ENCODE assay signal across 33 cellular contexts in genomic region chr3:81022339-81022738, GRCh38.
DNase-seq lines count a peak whose midpoint lies in the region; ATAC-seq, FAIRE-seq and TF ChIP-seq lines count a peak whose summit lies in the region.
"Had no signal": no experiment of that assay in that cellular context is flagged by ENCODE, and none has a peak within 500 bp of the region (broad histone marks: within the 10 kb centered on the region; RNA-seq: fewer than 3 reads in every experiment).

No MANE protein-coding gene starts in this region.

- H3K27me3 ChIP-seq in HepG2 (ENCODE audit: control insufficient read depth in 1 of 2, insufficient read depth in 2 of 2, low read length in 2 of 2) (no peaks in the 10 kb centered on the region), right lobe of liver (no peaks in the 10 kb centered on the region), GM12878 (replicated peaks in 1 of 2; ENCODE audit: control insufficient read depth in 2 of 2, insufficient read depth in 2 of 2, low read length in 1 of 2) (no peaks in the 10 kb centered on the region)
- H3K27me3 ChIP-seq: BE2C; BLaER1; BLaER1 treated with 17β-estradiol and CSF1 and Interleukin-3, amounts not matched to agents 10 nM and 100 nM had no signal

- H3K4me3 ChIP-seq in HepG2 (replicated peaks in 1 of 3; ENCODE audit: insufficient read depth in 1 of 3, low read depth in 2 of 3, low read length in 3 of 3) (no peak overlapping the region), right lobe of liver (no peak overlapping the region), HEK293 (ENCODE audit: low read depth, low read length) (no peak overlapping the region), GM12878 (no peak overlapping the region)
- H3K4me3 ChIP-seq: A549; BLaER1; BLaER1 treated with 17β-estradiol and CSF1 and Interleukin-3, amounts not matched to agents 10 nM and 100 nM had no signal

- BruUV-seq in HepG2 (replicated peaks; lab: Mats Ljungman, UMichigan), result no TSS peak
- BruUV-seq in GM12878 (replicated peaks; lab: Mats Ljungman, UMichigan), result no TSS peak

- DNase-seq in HepG2 (ENCODE audit: low spot score) (no peak), right lobe of liver (no peak), GM12878 (ENCODE audit: low read depth, low spot score) (no peak), erythroblast (lab: John Stamatoyannopoulos, UW) (no peak), cortex of kidney (lab: John Stamatoyannopoulos, UW) (no peak)
- DNase-seq: 8988T; ACHN; AML-193; BE2C; C1 segment of cervical spinal cord; Caco-2; Calu3; CD4-positive, alpha-beta memory T cell; CD4-positive, alpha-beta T cell; CD4-positive, CD25-positive, alpha-beta regulatory T cell; CD8-positive, alpha-beta memory T cell; CD8-positive, alpha-beta T cell; COR-L47; DMS 273 treated with DMSO at 0.1 percent for 48 hours; DMS153; DMS53; DMS79; DMS79 treated with DMSO at 0.1 percent for 48 hours; DND-41; EL had no signal

- H3K36me3 ChIP-seq in HepG2 (replicated peaks in 1 of 2; ENCODE audit: control insufficient read depth in 1 of 2, insufficient read depth in 2 of 2, low read length in 2 of 2) (no peaks in the 10 kb centered on the region), right lobe of liver (no peaks in the 10 kb centered on the region), HEK293 (ENCODE audit: control insufficient read depth in 2 of 2, insufficient read depth in 1 of 2, low read length in 2 of 2) (no peaks in the 10 kb centered on the region), GM12878 (ENCODE audit: control insufficient read depth in 2 of 2, insufficient read depth in 2 of 2, low read length in 1 of 2) (no peaks in the 10 kb centered on the region)
- H3K36me3 ChIP-seq: BE2C; BLaER1; BLaER1 treated with 17β-estradiol and CSF1 and Interleukin-3, amounts not matched to agents 10 nM and 100 nM had no signal

- SMC1A ChIA-PET in GM12878 (lab: Charles Lee; ENCODE audit: uncharacterized antibody, unreplicated experiment), result no interaction called here

- H3K9me3 ChIP-seq in HepG2 (ENCODE audit: low read length) (no peaks in the 10 kb centered on the region), right lobe of liver (no peaks in the 10 kb centered on the region), HEK293 (ENCODE audit: control insufficient read depth, insufficient read depth, low read depth, low read length) (no peaks in the 10 kb centered on the region), GM12878 (replicated peaks; ENCODE audit: control insufficient read depth, insufficient read depth, low read length) (no peaks in the 10 kb centered on the region)
- H3K9me3 ChIP-seq: A549; BE2C; BLaER1; BLaER1 treated with 17β-estradiol and CSF1 and Interleukin-3, amounts not matched to agents 10 nM and 100 nM; Caco-2 had no signal

- H2AFZ ChIP-seq in HepG2 (ENCODE audit: low read length) (no peak overlapping the region), GM12878 (ENCODE audit: control insufficient read depth, low read depth, low read length) (no peak overlapping the region)

- 16% methylated on average over 3 of the region's 3 CpGs for WGBS in HepG2 (ENCODE audit: low lambda C conversion rate)
- 77% methylated on average over 3 of the region's 3 CpGs for WGBS in right lobe of liver (ENCODE audit: insufficient coverage, low coverage, low lambda C conversion rate, missing lambda C conversion rate)
- 12% methylated on average over 3 of the region's 3 CpGs for WGBS in GM12878 (ENCODE audit: insufficient coverage, insufficient replicate concordance, low lambda C conversion rate, missing lambda C conversion rate)

- no peak for TF ChIP-seq EP300 in HepG2 (IDR thresholded peaks at IDR 0.05; ENCODE audit: low read depth in 2 of 2, low read length in 2 of 2)
- no peak for TF ChIP-seq EP300 in HepG2 (CRISPR knock-in tag; IDR thresholded peaks at IDR 0.05; ENCODE audit: borderline replicate concordance)
- no peak for TF ChIP-seq EP300 in GM12878 (IDR thresholded peaks at IDR 0.05; ENCODE audit: borderline replicate concordance in 1 of 2, control insufficient read depth in 1 of 2, low read depth in 2 of 2, low read length in 2 of 2)

- TF ChIP-seq RAD21 in HepG2 (CRISPR knock-in tag; IDR thresholded peaks at IDR 0.05), result no peak
- no peak for TF ChIP-seq RAD21 in GM12878 (IDR thresholded peaks at IDR 0.05; ENCODE audit: insufficient read depth, low read depth, low read length)

- POLR2A ChIA-PET in HepG2 (lab: Yijun Ruan, JAX) (no interaction called here), HEK293 (lab: Yijun Ruan, JAX) (no interaction called here), GM12878 (lab: Charles Lee) (interaction anchor here (0.6 kb wide), 1 partner anchor 113 kb away, joined by 5 read pairs; no protein-coding TSS in a partner anchor)

- CTCF ChIA-PET in HepG2 (lab: Yijun Ruan, JAX; ENCODE audit: low intra/inter-chr PET ratio, low total read pairs), result no interaction called here
- CTCF ChIA-PET in HEK293 (lab: Yijun Ruan, JAX), result no interaction called here
- CTCF ChIA-PET in GM12878 (lab: Yijun Ruan, JAX), result no interaction called here

- TF ChIP-seq CTCF in HepG2 (CRISPR knock-in tag; IDR thresholded peaks at IDR 0.05), result no peak
- TF ChIP-seq CTCF in right lobe of liver (IDR thresholded peaks at IDR 0.05), result no peak
- TF ChIP-seq CTCF in HEK293 (tag by site-specific recombination; IDR thresholded peaks at IDR 0.05), result no peak
- no peak for TF ChIP-seq CTCF in GM12878 (IDR thresholded peaks at IDR 0.05 in 2 of 3, conservative IDR thresholded peaks at IDR 0.05 in 1 of 3; ENCODE audit: control insufficient read depth in 2 of 3, extremely low read depth in 1 of 3, insufficient read depth in 1 of 3, low read depth in 3 of 3, low read length in 3 of 3)

- no peak overlapping the region for H3K9ac ChIP-seq in HepG2 (ENCODE audit: insufficient read depth, low read depth, low read length)
- H3K9ac ChIP-seq in GM12878 (ENCODE audit: control insufficient read depth, insufficient read depth, low read length), result no peak overlapping the region
- H3K9ac ChIP-seq: BLaER1; BLaER1 treated with 17β-estradiol and CSF1 and Interleukin-3, amounts not matched to agents 10 nM and 100 nM had no signal

- H3K4me1 ChIP-seq in HepG2 (ENCODE audit: insufficient read depth, low read length) (no peaks in the 10 kb centered on the region), right lobe of liver (no peaks in the 10 kb centered on the region), HEK293 (ENCODE audit: control insufficient read depth, insufficient read depth, low read length) (no peaks in the 10 kb centered on the region), GM12878 (ENCODE audit: control insufficient read depth, insufficient read depth, low read length) (no peaks in the 10 kb centered on the region)
- H3K4me1 ChIP-seq: A549; BE2C; BLaER1; BLaER1 treated with 17β-estradiol and CSF1 and Interleukin-3, amounts not matched to agents 10 nM and 100 nM; Caco-2 had no signal

- no peak for FAIRE-seq in HepG2 (lab: Jason Lieb, UNC)
- FAIRE-seq in GM12878 (lab: Jason Lieb, UNC), result no peak
- FAIRE-seq: A204.1, A549, D721Med had no signal

- intact Hi-C loops in HepG2 (cut with micrococcal nuclease; ENCODE audit: unreplicated experiment), result no loop called here
- intact Hi-C loops in right lobe of liver (cut with DNase I), result no loop called here
- intact Hi-C loops in GM12878 (cut with micrococcal nuclease; ENCODE audit: unreplicated experiment), result no loop called here

- H3K4me2 ChIP-seq in HepG2 (ENCODE audit: low read depth, low read length) (no peak overlapping the region), GM12878 (ENCODE audit: control insufficient read depth, insufficient read depth) (no peak overlapping the region)
- H3K4me2 ChIP-seq: A549; BLaER1; BLaER1 treated with 17β-estradiol and CSF1 and Interleukin-3, amounts not matched to agents 10 nM and 100 nM had no signal

- no peak for ATAC-seq in HepG2
- ATAC-seq in right lobe of liver, result no peak
- no peak for ATAC-seq in GM12878
- ATAC-seq: A549; CD8-positive, alpha-beta T cell had no signal

- H3K79me2 ChIP-seq in HepG2 (ENCODE audit: insufficient read depth, low read length), result no peaks in the 10 kb centered on the region
- H3K79me2 ChIP-seq in GM12878 (ENCODE audit: control insufficient read depth, insufficient read depth, low read length), result no peaks in the 10 kb centered on the region

- in situ Hi-C loops in HepG2 (cut with HindIII; ENCODE audit: extremely low pct_ligation_motif_present, low pct_unique_long_range_greater_than_20kb), result no loop called here
- in situ Hi-C loops in GM12878 (cut with MboI), result no loop called here

- RAD21 ChIA-PET in GM12878 (lab: Charles Lee; ENCODE audit: unreplicated experiment), result no interaction called here

- H3K27ac ChIP-seq in HepG2 (ENCODE audit: extremely low read length, insufficient read depth, low read length) (no peak overlapping the region), right lobe of liver (no peak overlapping the region), HEK293 (ENCODE audit: extremely low read depth, low read depth, low read length) (no peak overlapping the region), GM12878 (ENCODE audit: control insufficient read depth, insufficient read depth) (no peak overlapping the region)
- H3K27ac ChIP-seq: 22Rv1; A549; BLaER1; BLaER1 treated with 17β-estradiol and CSF1 and Interleukin-3, amounts not matched to agents 10 nM and 100 nM; C4-2B had no signal

- H4K20me1 ChIP-seq in HepG2 (ENCODE audit: insufficient read depth, low read length) (no peaks in the 10 kb centered on the region), GM12878 (ENCODE audit: control insufficient read depth, insufficient read depth) (no peaks in the 10 kb centered on the region)
- H4K20me1 ChIP-seq: BLaER1; BLaER1 treated with 17β-estradiol and CSF1 and Interleukin-3, amounts not matched to agents 10 nM and 100 nM had no signal

- TF ChIP-seq POLR2A in HepG2 (IDR thresholded peaks at IDR 0.05; ENCODE audit: insufficient read depth in 1 of 2, low read depth in 2 of 2, low read length in 2 of 2), result no peak
- no peak for TF ChIP-seq POLR2A in right lobe of liver (IDR thresholded peaks at IDR 0.05)
- no peak for TF ChIP-seq POLR2A in GM12878 (IDR thresholded peaks at IDR 0.05; ENCODE audit: low read depth, low read length)
- TF ChIP-seq POLR2A in erythroblast (IDR thresholded peaks at IDR 0.05; ENCODE audit: low read length), result no peak

TF ChIP-seq in HepG2, 621 proteins besides CTCF, POLR2A, EP300 and RAD21:
- TF ChIP-seq ZFP36L2 (CRISPR knock-in tag; IDR thresholded peaks at IDR 0.05), result no peak
- peak; percentile 91 for TF ChIP-seq ATF7 (IDR thresholded peaks at IDR 0.05)
- no peak for TF ChIP-seq ATF7 (CRISPR knock-in tag; IDR thresholded peaks at IDR 0.05)

TF ChIP-seq in HEK293, 187 proteins besides CTCF, POLR2A, EP300 and RAD21 (continues in another document):
- no peak for TF ChIP-seq SALL2 (tag by site-specific recombination; IDR thresholded peaks at IDR 0.05; ENCODE audit: borderline replicate concordance)

TF ChIP-seq in GM12878, 131 proteins besides CTCF, POLR2A, EP300 and RAD21:
- TF ChIP-seq TCF3 (IDR thresholded peaks at IDR 0.05; ENCODE audit: borderline replicate concordance, insufficient read depth, low read depth, low read length) (no peak), ATF7 (IDR thresholded peaks at IDR 0.05; ENCODE audit: low read depth) (peak; percentile 34; the same call in 1 of the 2 replicates), RUNX3 (IDR thresholded peaks at IDR 0.05; ENCODE audit: low read length) (no peak)

Comparison
In these comparisons a context has a peak if more than half of its experiments do, and no peak if none do; other contexts are left out.
1. Of the 63 proteins assayed by ChIP-seq in both HepG2 and HEK293: peak only in HepG2: none; only in HEK293: ATF2; in both: none; in neither: 62.